In the genomic region with DNA sequence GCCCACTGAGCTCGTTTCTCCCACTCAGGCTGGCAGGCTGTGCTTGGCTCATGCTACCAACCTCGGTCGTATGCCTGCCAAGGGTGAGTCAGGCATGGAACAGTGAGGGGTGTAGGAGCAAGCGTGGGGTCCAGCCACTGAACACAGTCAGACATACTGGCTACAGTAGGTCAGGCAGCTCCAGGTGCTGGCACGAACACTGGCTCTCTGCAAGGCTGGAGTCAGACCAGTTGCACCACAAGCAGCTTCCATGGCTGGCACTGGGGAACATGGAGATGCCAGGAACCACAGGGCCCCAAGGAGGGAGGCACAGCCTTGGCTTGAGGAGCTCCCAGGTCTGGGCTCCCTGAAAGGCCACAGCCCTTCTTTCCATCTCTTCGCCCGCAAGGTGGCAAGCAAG, we compare ENCODE assay signal across 28 cellular contexts.
"Had no signal": no experiment of that assay in that cellular context is flagged by ENCODE, and none has a peak within 500 bp of the region (broad histone marks: within the 10 kb centered on the region; RNA-seq: fewer than 3 reads in every experiment).

No MANE protein-coding gene starts in this region.

- H3K36me3 Mint-ChIP-seq: neural progenitor cell; stimulated activated naive B cell treated with anti-CD40 and anti-IgM and Interleukin-4, amounts not matched to agents 10 μg/mL and 1 μg/mL and 100 μg/mL, for 72 hours had no signal

- H3K27me3 ChIP-seq: neural progenitor cell, neutrophil, right lobe of liver, sigmoid colon, stomach, thyroid gland, tibial nerve, upper lobe of left lung, vagina had no signal

- DNase-seq: naive thymus-derived CD4-positive, alpha-beta T cell; natural killer cell; nucleus accumbens; psoas muscle; right lobe of liver; sigmoid colon; small intestine; stimulated activated CD4-positive, alpha-beta T cell treated with anti-CD3 and anti-CD28 coated beads, Interleukin-15, amount 100 ng/mL, for 24 hours; stimulated activated CD4-positive, alpha-beta T cell treated with anti-CD3 and anti-CD28 coated beads, Interleukin-2, amount 100 ng/mL, for 24 hours; stimulated activated CD4-positive, alpha-beta T cell treated with anti-CD3 and anti-CD28 coated beads, Interleukin-2, amount 100 ng/mL, for 48 hours; stimulated activated CD4-positive, alpha-beta T cell treated with anti-CD3 and anti-CD28 coated beads, Interleukin-4, amount 100 ng/mL, for 24 hours; stimulated activated CD8-positive, alpha-beta memory T cell treated with anti-CD3 and anti-CD28 coated beads, Interleukin-4, amount 100 ng/mL, for 48 hours; stimulated activated naive B cell treated with anti-CD40 and anti-IgM and Interleukin-4, amounts not matched to agents 10 μg/mL and 1 μg/mL and 100 μg/mL, for 72 hours; stimulated activated naive CD4-positive, alpha-beta T cell treated with Interleukin-2 at 50 U/mL for 16 hours; stomach; thyroid gland; trophoblast cell had no signal

- FAIRE-seq: small intestine, urothelium cell line had no signal

- H3K27ac ChIP-seq: neural progenitor cell, neutrophil, parathyroid adenoma, psoas muscle, right lobe of liver, sigmoid colon, stomach, thoracic aorta, thyroid gland, tibial nerve, upper lobe of left lung, vagina had no signal

- H2AFZ ChIP-seq: neural progenitor cell, parathyroid adenoma had no signal

- H3K9ac ChIP-seq: neural progenitor cell, parathyroid adenoma had no signal

- H3K4me1 ChIP-seq: neural progenitor cell, parathyroid adenoma, psoas muscle, right lobe of liver, sigmoid colon, stomach, thyroid gland, tibial nerve, upper lobe of left lung, vagina had no signal

- ATAC-seq: naive thymus-derived CD4-positive, alpha-beta T cell; natural killer cell; psoas muscle; stimulated activated naive B cell treated with anti-CD40 and anti-IgM and Interleukin-4, amounts not matched to agents 10 μg/mL and 1 μg/mL and 100 μg/mL, for 72 hours had no signal

- H3K4me3 ChIP-seq: neural progenitor cell, psoas muscle, right lobe of liver, sigmoid colon, stomach, thoracic aorta, thyroid gland, tibial nerve, upper lobe of left lung, vagina had no signal

- H3K4me2 ChIP-seq: neural progenitor cell had no signal

- H3K9me3 ChIP-seq: neutrophil, right lobe of liver, thyroid gland, vagina had no signal

- H3K4me3 Mint-ChIP-seq: naive thymus-derived CD4-positive, alpha-beta T cell; natural killer cell; nephron; neural progenitor cell; stimulated activated naive B cell treated with anti-CD40 and anti-IgM and Interleukin-4, amounts not matched to agents 10 μg/mL and 1 μg/mL and 100 μg/mL, for 72 hours; stimulated activated naive CD8-positive, alpha-beta T cell treated with anti-CD3 and anti-CD28 coated beads, Interleukin-15, Interleukin-2, amounts not matched to agents 100 ng/mL and 50 ng/mL, for 24 hours had no signal

- H3K4me1 Mint-ChIP-seq: naive thymus-derived CD4-positive, alpha-beta T cell; natural killer cell; nephron; neural progenitor cell; stimulated activated naive B cell treated with anti-CD40 and anti-IgM and Interleukin-4, amounts not matched to agents 10 μg/mL and 1 μg/mL and 100 μg/mL, for 72 hours had no signal

- H3K36me3 ChIP-seq: neural progenitor cell, neutrophil, right lobe of liver, sigmoid colon, stomach, thoracic aorta, thyroid gland, tibial nerve, upper lobe of left lung, vagina had no signal

- H3K27ac Mint-ChIP-seq: naive thymus-derived CD4-positive, alpha-beta T cell; natural killer cell; nephron; neural progenitor cell; progenitor cell of endocrine pancreas; stimulated activated naive B cell treated with anti-CD40 and anti-IgM and Interleukin-4, amounts not matched to agents 10 μg/mL and 1 μg/mL and 100 μg/mL, for 72 hours; stimulated activated naive CD8-positive, alpha-beta T cell treated with anti-CD3 and anti-CD28 coated beads, Interleukin-15, Interleukin-2, amounts not matched to agents 100 ng/mL and 50 ng/mL, for 24 hours had no signal

- H3K79me2 ChIP-seq: parathyroid adenoma had no signal
